Comparison of ENCODE assay signal across 8 cellular contexts in genomic region chr10:119893845-119894427, GRCh38. TPM values are rescaled to one million over a fixed set of nuclear protein-coding genes. Genes with fewer than 3 reads are reported as not detected.
DNase-seq lines count a peak whose midpoint lies in the region; ATAC-seq, FAIRE-seq and TF ChIP-seq lines count a peak whose summit lies in the region.

No MANE protein-coding gene starts in this region.

- H3K4me3 Mint-ChIP-seq in stimulated activated naive CD8-positive, alpha-beta T cell treated with anti-CD3 and anti-CD28 coated beads, Interleukin-15, Interleukin-2, amounts not matched to agents 100 ng/mL and 50 ng/mL, for 24 hours: peak overlapping the region; percentile 94
- H3K4me3 Mint-ChIP-seq in activated naive CD8-positive, alpha-beta T cell treated with anti-CD3 and anti-CD28 coated beads for 36 hours: peak overlapping the region; percentile 96

- H3K9ac ChIP-seq in liver (ENCODE audit: low read depth in 1 of 2, low read length in 2 of 2): no peak overlapping the region

- TF ChIP-seq CTCF in liver (IDR thresholded peaks at IDR 0.05; ENCODE audit: low read depth, low read length, missing input control): no peak

- no peaks in the 10 kb centered on the region for H3K9me3 ChIP-seq in liver (ENCODE audit: control insufficient read depth in 4 of 4, low read length in 3 of 4)
- no peaks in the 10 kb centered on the region for H3K9me3 ChIP-seq in effector memory CD4-positive, alpha-beta T cell (ENCODE audit: control insufficient read depth, low read length)

- DNase-seq in stimulated activated naive CD8-positive, alpha-beta T cell treated with anti-CD3 and anti-CD28 coated beads, Interleukin-15, Interleukin-2, amounts not matched to agents 100 U/mL and 50 U/mL, for 24 hours: no peak
- DNase-seq in activated naive CD8-positive, alpha-beta T cell treated with anti-CD3 and anti-CD28 coated beads for 36 hours: no peak
- DNase-seq in effector memory CD4-positive, alpha-beta T cell: no peak
- DNase-seq in HTR-8/SVneo (ENCODE audit: insufficient read length, low spot score): no peak
- no peak for DNase-seq in DMS79 (lab: John Stamatoyannopoulos, UW)

- no peak for FAIRE-seq in HTR-8/SVneo (lab: Jason Lieb, UNC)

- H3K27ac ChIP-seq in liver (ENCODE audit: low read depth in 1 of 2, low read length in 2 of 2): no peak overlapping the region
- no peak overlapping the region for H3K27ac ChIP-seq in effector memory CD4-positive, alpha-beta T cell (ENCODE audit: insufficient read depth, low read length, poor library complexity, severe bottlenecking)

- H3K36me3 ChIP-seq in liver (ENCODE audit: control insufficient read depth in 4 of 4, insufficient read depth in 3 of 4, low read depth in 1 of 4, low read length in 3 of 4): peaks cover 0 to 11% (median 4%) of the 10 kb centered on the region in 4 donors
- peaks cover 9% of the 10 kb centered on the region for H3K36me3 ChIP-seq in effector memory CD4-positive, alpha-beta T cell (ENCODE audit: control insufficient read depth, insufficient read depth, low read length)

- peaks cover 55% of the 10 kb centered on the region for H3K4me1 Mint-ChIP-seq in stimulated activated naive CD8-positive, alpha-beta T cell treated with anti-CD3 and anti-CD28 coated beads, Interleukin-15, Interleukin-2, amounts not matched to agents 100 ng/mL and 50 ng/mL, for 24 hours (ENCODE audit: low read depth)
- H3K4me1 Mint-ChIP-seq in activated naive CD8-positive, alpha-beta T cell treated with anti-CD3 and anti-CD28 coated beads for 36 hours: peaks cover 44% of the 10 kb centered on the region

- H3K36me3 Mint-ChIP-seq in stimulated activated naive CD8-positive, alpha-beta T cell treated with anti-CD3 and anti-CD28 coated beads, Interleukin-15, Interleukin-2, amounts not matched to agents 100 ng/mL and 50 ng/mL, for 24 hours (ENCODE audit: low read depth): peaks cover 33% of the 10 kb centered on the region
- peaks cover 25% of the 10 kb centered on the region for H3K36me3 Mint-ChIP-seq in activated naive CD8-positive, alpha-beta T cell treated with anti-CD3 and anti-CD28 coated beads for 36 hours

- H3K4me3 ChIP-seq in liver (ENCODE audit: low read depth in 1 of 3, low read length in 3 of 3): peak overlapping the region in 2 of 3 donors; percentile 0 to 26
- H3K4me3 ChIP-seq in effector memory CD4-positive, alpha-beta T cell (ENCODE audit: insufficient read depth, low read depth, low read length, poor library complexity, severe bottlenecking): no peak overlapping the region

- peak overlapping the region; percentile 69 for H3K27ac Mint-ChIP-seq in stimulated activated naive CD8-positive, alpha-beta T cell treated with anti-CD3 and anti-CD28 coated beads, Interleukin-15, Interleukin-2, amounts not matched to agents 100 ng/mL and 50 ng/mL, for 24 hours
- peak overlapping the region; percentile 25 for H3K27ac Mint-ChIP-seq in activated naive CD8-positive, alpha-beta T cell treated with anti-CD3 and anti-CD28 coated beads for 36 hours

- TF ChIP-seq RAD21 in liver (IDR thresholded peaks at IDR 0.05): no peak

- no peaks in the 10 kb centered on the region for H3K27me3 ChIP-seq in liver (ENCODE audit: control insufficient read depth in 4 of 4, insufficient read depth in 4 of 4, low read length in 3 of 4)
- no peaks in the 10 kb centered on the region for H3K27me3 ChIP-seq in effector memory CD4-positive, alpha-beta T cell (replicated peaks; ENCODE audit: control insufficient read depth, insufficient read depth, low read length, poor library complexity, severe bottlenecking)

- H3K9me3 Mint-ChIP-seq in stimulated activated naive CD8-positive, alpha-beta T cell treated with anti-CD3 and anti-CD28 coated beads, Interleukin-15, Interleukin-2, amounts not matched to agents 100 ng/mL and 50 ng/mL, for 24 hours: peaks cover 8% of the 10 kb centered on the region
- H3K9me3 Mint-ChIP-seq in activated naive CD8-positive, alpha-beta T cell treated with anti-CD3 and anti-CD28 coated beads for 36 hours: peaks cover 8% of the 10 kb centered on the region

- no peaks in the 10 kb centered on the region for H3K27me3 Mint-ChIP-seq in stimulated activated naive CD8-positive, alpha-beta T cell treated with anti-CD3 and anti-CD28 coated beads, Interleukin-15, Interleukin-2, amounts not matched to agents 100 ng/mL and 50 ng/mL, for 24 hours
- no peaks in the 10 kb centered on the region for H3K27me3 Mint-ChIP-seq in activated naive CD8-positive, alpha-beta T cell treated with anti-CD3 and anti-CD28 coated beads for 36 hours

- ATAC-seq in stimulated activated naive CD8-positive, alpha-beta T cell treated with anti-CD3 and anti-CD28 coated beads, Interleukin-15, Interleukin-2, amounts not matched to agents 100 U/mL and 50 U/mL, for 24 hours: no peak
- no peak for ATAC-seq in HG02885 (IDR thresholded peaks at IDR 0.05; ENCODE audit: poor library complexity, unreplicated experiment)

- 89% methylated on average over 3 of the region's 3 CpGs for WGBS in liver

- H3K4me1 ChIP-seq in liver (ENCODE audit: control insufficient read depth in 4 of 4, insufficient read depth in 4 of 4, low read length in 3 of 4): peaks cover 11 to 43% (median 36%) of the 10 kb centered on the region in 4 donors
- peaks cover 10% of the 10 kb centered on the region for H3K4me1 ChIP-seq in effector memory CD4-positive, alpha-beta T cell (ENCODE audit: control insufficient read depth, insufficient read depth, low read length, poor library complexity, severe bottlenecking)

TF ChIP-seq in liver, 16 proteins besides CTCF, POLR2A, EP300 and RAD21:
- TF ChIP-seq HNF4G (IDR thresholded peaks at IDR 0.05) (no peak), SP1 (IDR thresholded peaks at IDR 0.05) (no peak)
- TF ChIP-seq, protein P1, sequence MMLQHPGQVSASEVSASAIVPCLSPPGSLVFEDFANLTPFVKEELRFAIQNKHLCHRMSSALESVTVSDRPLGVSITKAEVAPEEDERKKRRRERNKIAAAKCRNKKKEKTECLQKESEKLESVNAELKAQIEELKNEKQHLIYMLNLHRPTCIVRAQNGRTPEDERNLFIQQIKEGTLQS (IDR thresholded peaks at IDR 0.05): no peak

RNA-seq across cellular contexts. Expression of gene SEC23IP, which starts 1.4 kb away (rescaled TPM):
- 10 to 100 TPM; 79.8 to 88.6 TPM for total RNA-seq in activated naive CD8-positive, alpha-beta T cell treated with anti-CD3 and anti-CD28 coated beads for 36 hours
- total RNA-seq in liver: 10 to 100 TPM; 14.6 to 16.0 TPM
- 10 to 100 TPM; 10.1 to 10.6 TPM for polyA plus RNA-seq in liver

RNA-seq across cellular contexts. Expression of gene MCMBP, which starts 21.3 kb away (rescaled TPM):
- 100 to 1,000 TPM; 120 to 121 TPM for total RNA-seq in activated naive CD8-positive, alpha-beta T cell treated with anti-CD3 and anti-CD28 coated beads for 36 hours
- 10 to 100 TPM; 19.3 to 23.2 TPM for total RNA-seq in liver
- polyA plus RNA-seq in liver: 10 to 100 TPM in 1 of 2 donors, 1 to 10 TPM in 1; 6.1 to 15.2 TPM

Comparison
In these comparisons a context has a peak if more than half of its experiments do, and no peak if none do; other contexts are left out.
1. RNA of gene SEC23IP, which starts 1.4 kb away (total RNA-seq): 79.8 to 88.6 TPM in activated naive CD8-positive, alpha-beta T cell treated with anti-CD3 and anti-CD28 coated beads for 36 hours; 14.6 to 16.0 TPM in liver; every median in the first group is over 4 times any median in the second.
2. RNA of gene MCMBP, which starts 21.3 kb away (total RNA-seq): 120 to 121 TPM in activated naive CD8-positive, alpha-beta T cell treated with anti-CD3 and anti-CD28 coated beads for 36 hours; 19.3 to 23.2 TPM in liver; every median in the first group is over 4 times any median in the second.